ENCODE assay signal across 13 cellular contexts in genomic region chr19:43581467-43581866, GRCh38. TPM values are rescaled to one million over a fixed set of nuclear protein-coding genes. Genes with fewer than 3 reads are reported as not detected.
A peak's percentile ranks its signal among the peaks of the same experiment; 100 is the strongest.
DNase-seq lines count a peak whose midpoint lies in the region; ATAC-seq and TF ChIP-seq lines count a peak whose summit lies in the region.
"Had no signal": no experiment of that assay in that cellular context is flagged by ENCODE, and none has a peak within 500 bp of the region (broad histone marks: within the 10 kb centered on the region; RNA-seq: fewer than 3 reads in every experiment).

No MANE protein-coding gene starts in this region.

- H3K27me3 Mint-ChIP-seq in activated CD4-positive, alpha-beta T cell treated with anti-CD3 and anti-CD28 coated beads, Interleukin-2, amount 10 ng/mL, durations not matched to agents 24 days and 14 days = no peaks in the 10 kb centered on the region
- H3K27me3 Mint-ChIP-seq in activated CD8-positive, alpha-beta T cell treated with anti-CD3 and anti-CD28 coated beads for 36 hours = no peaks in the 10 kb centered on the region

- no peak for TF ChIP-seq EP300 in stomach (IDR thresholded peaks at IDR 0.05)

- WGBS in stomach, 5 donors = 36 to 57% (median 42%) methylated on average over 7 of the region's 7 CpGs

- no peak for ATAC-seq in activated CD8-positive, alpha-beta T cell treated with anti-CD3 and anti-CD28 coated beads for 36 hours

- TF ChIP-seq POLR2A in stomach (IDR thresholded peaks at IDR 0.05) = no peak

- H3K4me1 Mint-ChIP-seq in activated CD4-positive, alpha-beta T cell treated with anti-CD3 and anti-CD28 coated beads, Interleukin-2, amount 10 ng/mL, durations not matched to agents 24 days and 14 days = peaks cover 28% of the 10 kb centered on the region
- peaks cover 23% of the 10 kb centered on the region for H3K4me1 Mint-ChIP-seq in activated CD8-positive, alpha-beta T cell treated with anti-CD3 and anti-CD28 coated beads for 36 hours (ENCODE audit: low read depth)

- H3K9me3 Mint-ChIP-seq in activated CD4-positive, alpha-beta T cell treated with anti-CD3 and anti-CD28 coated beads, Interleukin-2, amount 10 ng/mL, durations not matched to agents 24 days and 14 days = no peaks in the 10 kb centered on the region
- no peaks in the 10 kb centered on the region for H3K9me3 Mint-ChIP-seq in activated CD8-positive, alpha-beta T cell treated with anti-CD3 and anti-CD28 coated beads for 36 hours
- H3K9me3 Mint-ChIP-seq: IgD-negative memory B cell had no signal

- H3K27ac Mint-ChIP-seq in activated CD4-positive, alpha-beta T cell treated with anti-CD3 and anti-CD28 coated beads, Interleukin-2, amount 10 ng/mL, durations not matched to agents 24 days and 14 days = no peak overlapping the region
- H3K27ac Mint-ChIP-seq in activated CD8-positive, alpha-beta T cell treated with anti-CD3 and anti-CD28 coated beads for 36 hours = peak overlapping the region; percentile 88

- POLR2A ChIA-PET in activated CD8-positive, alpha-beta T cell treated with anti-CD3 and anti-CD28 coated beads for 36 hours (lab: Charles Lee) = interaction anchor here (2.0 kb wide), 1 partner anchor 16 kb away, joined by 10 read pairs; the partner anchor contains the start of genes IRGQ and ZNF576

- no peak for DNase-seq in activated CD4-positive, alpha-beta T cell treated with anti-CD3 and anti-CD28 coated beads, Interleukin-2, amount 10 ng/mL, durations not matched to agents 24 days and 14 days
- DNase-seq in activated CD4-positive, alpha-beta T cell treated with anti-CD3 and anti-CD28 coated beads for 1 hour = no peak
- DNase-seq in activated CD8-positive, alpha-beta T cell treated with anti-CD3 and anti-CD28 coated beads for 36 hours = no peak
- DNase-seq in stomach = no peak
- DNase-seq in GF-D8 (lab: John Stamatoyannopoulos, UW) = no peak
- no peak for DNase-seq in middle frontal gyrus (ENCODE audit: extremely low spot score, low spot score)
- no peak for DNase-seq in NCI-H146 (lab: John Stamatoyannopoulos, UW)
- DNase-seq: ACHN, NCI-H2081 treated with DMSO at 0.1 percent for 48 hours, upper lobe of left lung had no signal

- CTCF ChIA-PET in activated CD8-positive, alpha-beta T cell treated with anti-CD3 and anti-CD28 coated beads for 36 hours (lab: Charles Lee) = interaction anchor here (0.9 to 2.5 kb wide), 2 partner anchors 13 to 26 kb away, joined by 5 to 11 read pairs; no protein-coding TSS in a partner anchor

- H3K9me3 ChIP-seq in iPS-20b (ENCODE audit: insufficient read depth, low read depth, low read length) (no peaks in the 10 kb centered on the region), stomach (no peaks in the 10 kb centered on the region)
- H3K9me3 ChIP-seq: upper lobe of left lung had no signal

- no peak overlapping the region for H3K27ac ChIP-seq in iPS-20b (ENCODE audit: low read length)
- H3K27ac ChIP-seq in stomach = peak overlapping the region in 3 of 5 donors; percentile 76 to 82 (median 81)

- H3K27me3 ChIP-seq in iPS-20b (ENCODE audit: insufficient read depth, low read length) (no peaks in the 10 kb centered on the region), stomach (no peaks in the 10 kb centered on the region)
- H3K27me3 ChIP-seq: upper lobe of left lung had no signal

- intact Hi-C loops in activated CD4-positive, alpha-beta T cell treated with anti-CD3 and anti-CD28 coated beads, Interleukin-2, amount 10 ng/mL, durations not matched to agents 24 days and 14 days (cut with micrococcal nuclease) = no loop called here
- intact Hi-C loops in activated CD8-positive, alpha-beta T cell treated with anti-CD3 and anti-CD28 coated beads for 36 hours (cut with micrococcal nuclease) = no loop called here
- intact Hi-C loops in stomach (cut with DNase I; ENCODE audit: low total_unique reads) = no loop called here

- peak overlapping the region; percentile 85 for H3K4me3 Mint-ChIP-seq in activated CD4-positive, alpha-beta T cell treated with anti-CD3 and anti-CD28 coated beads, Interleukin-2, amount 10 ng/mL, durations not matched to agents 24 days and 14 days
- H3K4me3 Mint-ChIP-seq in activated CD8-positive, alpha-beta T cell treated with anti-CD3 and anti-CD28 coated beads for 36 hours = peak overlapping the region; percentile 94

- H3K4me1 ChIP-seq in iPS-20b (ENCODE audit: insufficient read depth, low read length) (no peaks in the 10 kb centered on the region; the same call in 1 of the 2 replicates), stomach (peaks cover 7 to 29% (median 19%) of the 10 kb centered on the region in 4 donors)

- H3K36me3 ChIP-seq in iPS-20b (ENCODE audit: insufficient read depth, low read depth, low read length) = peaks cover 3% of the 10 kb centered on the region; the same call in 1 of the 2 replicates
- peaks cover 0 to 14% (median 9%) of the 10 kb centered on the region in 4 donors for H3K36me3 ChIP-seq in stomach

- H3K4me3 ChIP-seq in iPS-20b (ENCODE audit: low read length) (peak overlapping the region; percentile 81; the same call in 1 of the 2 replicates), stomach (peak overlapping the region in 3 of 4 donors; percentile 40 to 52 (median 47))

- TF ChIP-seq CTCF in activated CD8-positive, alpha-beta T cell treated with anti-CD3 and anti-CD28 coated beads for 36 hours (IDR thresholded peaks at IDR 0.05) = no peak
- no peak for TF ChIP-seq CTCF in stomach (IDR thresholded peaks at IDR 0.05)

- peaks cover 18% of the 10 kb centered on the region for H3K36me3 Mint-ChIP-seq in activated CD4-positive, alpha-beta T cell treated with anti-CD3 and anti-CD28 coated beads, Interleukin-2, amount 10 ng/mL, durations not matched to agents 24 days and 14 days (ENCODE audit: low read depth)
- peaks cover 9% of the 10 kb centered on the region for H3K36me3 Mint-ChIP-seq in activated CD8-positive, alpha-beta T cell treated with anti-CD3 and anti-CD28 coated beads for 36 hours (ENCODE audit: low read depth)

- peak overlapping the region; percentile 93; the same call in 1 of the 2 replicates for H3K9ac ChIP-seq in iPS-20b (ENCODE audit: low read depth, low read length)

RNA-seq across cellular contexts. Expression of gene PINLYP, which starts 5.9 kb away (rescaled TPM):
- total RNA-seq in activated CD4-positive, alpha-beta T cell treated with anti-CD3 and anti-CD28 coated beads, Interleukin-2, amount 10 ng/mL, durations not matched to agents 24 days and 14 days = 7.9 and 9.9 TPM in 2 replicates
- 10 to 100 TPM in 1 of 2 experiments, 1 to 10 TPM in 1; 9.7 to 12.3 TPM for total RNA-seq in activated CD8-positive, alpha-beta T cell treated with anti-CD3 and anti-CD28 coated beads for 36 hours
- 10 to 100 TPM in 1 of 5 donors, 1 to 10 TPM in 2, under 1 TPM in 1, not detected in 1; 0.14 to 18.7 (median 4.3) TPM for total RNA-seq in stomach
- 10 to 100 TPM in 2 of 3 donors, 1 to 10 TPM in 1; 8.0 to 16.8 (median 15.7) TPM for polyA plus RNA-seq in stomach
- polyA plus RNA-seq: IgD-negative memory B cell had no signal

RNA-seq across cellular contexts. Expression of gene XRCC1, which starts 6.1 kb away (rescaled TPM):
- total RNA-seq in activated CD4-positive, alpha-beta T cell treated with anti-CD3 and anti-CD28 coated beads, Interleukin-2, amount 10 ng/mL, durations not matched to agents 24 days and 14 days = 27.5 and 29.6 TPM in 2 replicates
- 10 to 100 TPM; 29.4 to 32.4 TPM for total RNA-seq in activated CD8-positive, alpha-beta T cell treated with anti-CD3 and anti-CD28 coated beads for 36 hours
- 10 to 100 TPM; 10.8 to 42.5 (median 16.8) TPM for total RNA-seq in stomach
- 10 to 100 TPM; 13.1 to 24.3 (median 18.0) TPM for polyA plus RNA-seq in stomach

RNA-seq across cellular contexts. Expression of gene IRGQ, which starts 14.5 kb away (rescaled TPM):
- total RNA-seq in activated CD4-positive, alpha-beta T cell treated with anti-CD3 and anti-CD28 coated beads, Interleukin-2, amount 10 ng/mL, durations not matched to agents 24 days and 14 days = 31.5 and 32.7 TPM in 2 replicates
- 10 to 100 TPM; 17.1 to 17.9 TPM for total RNA-seq in activated CD8-positive, alpha-beta T cell treated with anti-CD3 and anti-CD28 coated beads for 36 hours
- total RNA-seq in stomach = 10 to 100 TPM in 4 of 5 donors, 1 to 10 TPM in 1; 5.3 to 57.1 (median 25.3) TPM
- polyA plus RNA-seq in stomach = 1 to 10 TPM; 2.0 to 4.9 (median 2.6) TPM

RNA-seq across cellular contexts. Expression of gene ZNF576, which starts 14.9 kb away (rescaled TPM):
- 14.4 and 15.3 TPM in 2 replicates for total RNA-seq in activated CD4-positive, alpha-beta T cell treated with anti-CD3 and anti-CD28 coated beads, Interleukin-2, amount 10 ng/mL, durations not matched to agents 24 days and 14 days
- 10 to 100 TPM in 1 of 2 experiments, 1 to 10 TPM in 1; 8.8 to 12.2 TPM for total RNA-seq in activated CD8-positive, alpha-beta T cell treated with anti-CD3 and anti-CD28 coated beads for 36 hours
- total RNA-seq in stomach = 10 to 100 TPM in 3 of 5 donors, 1 to 10 TPM in 1, not detected in 1; 4.2 to 21.6 (median 15.9) TPM
- polyA plus RNA-seq in stomach = 10 to 100 TPM; 13.7 to 18.2 (median 14.9) TPM

RNA-seq across cellular contexts. Expression of gene SRRM5, which starts 30.4 kb away (rescaled TPM):
- total RNA-seq in activated CD4-positive, alpha-beta T cell treated with anti-CD3 and anti-CD28 coated beads, Interleukin-2, amount 10 ng/mL, durations not matched to agents 24 days and 14 days = 0.19 and 0.37 TPM in 2 replicates
- total RNA-seq in activated CD8-positive, alpha-beta T cell treated with anti-CD3 and anti-CD28 coated beads for 36 hours = under 1 TPM; 0.41 to 0.54 TPM
- total RNA-seq in stomach = not detected
- under 1 TPM in 2 of 3 donors, not detected in 1; 0.45 to 0.50 TPM for polyA plus RNA-seq in stomach
- total RNA-seq: Daoy had no signal
- polyA plus RNA-seq: IgD-negative memory B cell had no signal
